32 cellular contexts compared by ENCODE assay signal in the genomic region with DNA sequence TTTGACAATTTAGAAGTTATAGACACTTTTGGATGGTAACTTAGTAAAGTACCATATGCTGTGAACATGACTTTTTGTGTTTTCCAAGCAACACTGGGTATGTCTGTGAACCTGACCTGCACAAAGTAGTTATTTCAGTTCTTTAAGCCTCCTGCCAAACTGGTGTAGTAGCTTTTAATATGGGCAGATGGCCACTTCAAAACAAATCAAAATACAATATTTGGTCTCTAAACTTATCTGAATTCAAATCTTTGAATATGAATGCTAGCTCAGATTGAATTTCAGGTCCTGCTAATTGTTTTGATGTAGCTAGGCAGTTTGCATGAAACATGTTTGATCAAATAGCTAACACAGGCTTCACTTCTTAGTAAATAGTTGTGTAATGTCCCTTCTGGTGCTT.
"Had no signal": no experiment of that assay in that cellular context is flagged by ENCODE, and none has a peak within 500 bp of the region (broad histone marks: within the 10 kb centered on the region; RNA-seq: fewer than 3 reads in every experiment).

No MANE protein-coding gene starts in this region.

- DNase-seq: activated CD4-positive, alpha-beta memory T cell treated with anti-CD3 and anti-CD28 coated beads, Interleukin-2, amount 10 ng/mL, durations not matched to agents 7 days and 5 days; activated CD4-positive, alpha-beta T cell treated with anti-CD3 and anti-CD28 coated beads for 1 hour; activated CD4-positive, alpha-beta T cell treated with anti-CD3 and anti-CD28 coated beads for 48 hours; activated CD4-positive, CD25-positive, alpha-beta regulatory T cell; activated CD8-positive, alpha-beta memory T cell treated with anti-CD3 and anti-CD28 coated beads for 24 hours; activated CD8-positive, alpha-beta memory T cell treated with anti-CD3 and anti-CD28 coated beads, Interleukin-2, amount 10 ng/mL, durations not matched to agents 7 days and 5 days; activated CD8-positive, alpha-beta memory T cell treated with anti-CD3 and anti-CD28 coated beads, Interleukin-2, amount 50 U/mL, for 48 hours; activated effector memory CD4-positive, alpha-beta T cell treated with Interleukin-2 at 50 U/mL for 16 hours; activated naive CD4-positive, alpha-beta T cell treated with anti-CD3 and anti-CD28 coated beads, Interleukin-2, amount 10 ng/mL, durations not matched to agents 7 days and 5 days; activated naive CD8-positive, alpha-beta T cell treated with anti-CD3 and anti-CD28 coated beads for 36 hours; activated T-cell treated with anti-CD3 and anti-CD28 coated beads, Interleukin-2, amount 50 U/mL, for 48 hours; amniotic stem cell; aorta; brain microvascular endothelial cell; central memory CD4-positive, alpha-beta T cell; MG63; NCI-H1048; NCI-H1105 treated with DMSO at 0.1 percent for 48 hours; NCI-H1436; NCI-H1694 treated with DMSO at 0.1 percent for 48 hours; NCI-H2029; NCI-H2107; NCI-H345; NCI-H510A; NCI-H774; SHP77; SW 1271; T-helper 1 cell; T-helper 2 cell; T-helper 9 cell; WERI-Rb-1 had no signal

- H3K4me3 ChIP-seq: MG63 had no signal

- H3K27ac ChIP-seq: brain microvascular endothelial cell, WERI-Rb-1 had no signal

- H3K36me3 ChIP-seq: brain microvascular endothelial cell, MG63, WERI-Rb-1 had no signal

- H3K27me3 ChIP-seq: brain microvascular endothelial cell, MG63 had no signal

- ATAC-seq: activated CD8-positive, alpha-beta memory T cell treated with anti-CD3 and anti-CD28 coated beads, Interleukin-2, amount 10 ng/mL, durations not matched to agents 7 days and 5 days; Panc1 had no signal
